24 cellular contexts compared by ENCODE assay signal in the genomic region with DNA sequence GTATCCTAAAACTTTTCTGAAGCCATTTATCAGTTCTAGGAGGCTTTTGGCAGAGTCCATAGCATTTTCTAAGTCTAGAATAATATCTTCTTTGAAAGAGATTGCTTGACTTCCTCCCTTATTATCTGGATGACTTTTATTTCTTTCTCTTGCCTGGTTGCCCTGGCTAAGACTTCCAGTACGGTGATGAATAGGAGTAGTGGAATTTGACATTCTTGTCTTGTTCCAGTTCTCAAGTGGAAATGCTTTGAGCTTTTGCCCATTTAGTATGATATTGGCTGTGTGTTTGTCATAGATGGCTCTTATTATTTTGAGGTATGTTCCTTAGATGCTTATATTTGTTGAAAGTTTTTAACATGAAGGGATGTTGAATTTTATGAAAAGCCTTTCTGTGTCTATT.
A peak's percentile ranks its signal among the peaks of the same experiment; 100 is the strongest.
DNase-seq lines count a peak whose midpoint lies in the region; ATAC-seq, FAIRE-seq and TF ChIP-seq lines count a peak whose summit lies in the region.
"Had no signal": no experiment of that assay in that cellular context is flagged by ENCODE, and none has a peak within 500 bp of the region (broad histone marks: within the 10 kb centered on the region; RNA-seq: fewer than 3 reads in every experiment).

No MANE protein-coding gene starts in this region.

- H3K27ac Mint-ChIP-seq in astrocyte (ENCODE audit: unreplicated experiment), result no peak overlapping the region
- H3K27ac Mint-ChIP-seq: B cell; CD4-positive, CD25-positive, alpha-beta regulatory T cell; CD8-positive, alpha-beta T cell; HFFc6 had no signal

- peaks cover 10% of the 10 kb centered on the region for H3K4me1 Mint-ChIP-seq in astrocyte (ENCODE audit: low read depth, unreplicated experiment)
- H3K4me1 Mint-ChIP-seq: B cell; CD4-positive, CD25-positive, alpha-beta regulatory T cell had no signal

- ATAC-seq in IMR-90 (ENCODE audit: low read depth), result no peak
- ATAC-seq: CD8-positive, alpha-beta T cell had no signal

- H3K18ac ChIP-seq in IMR-90 (ENCODE audit: low read depth, low read length), result no peak overlapping the region

- H4K20me1 ChIP-seq in IMR-90 (ENCODE audit: insufficient read depth, low read length) (no peaks in the 10 kb centered on the region), astrocyte (ENCODE audit: insufficient read depth, low read length) (no peaks in the 10 kb centered on the region)
- H4K20me1 ChIP-seq: BLaER1 had no signal

- CTCF ChIA-PET in IMR-90 (lab: Yijun Ruan, JAX), result no interaction called here

- no peak overlapping the region for H2BK15ac ChIP-seq in IMR-90 (ENCODE audit: low read depth, low read length)

- no peak overlapping the region for H3K23ac ChIP-seq in IMR-90 (ENCODE audit: low read depth, low read length)

- no peak overlapping the region for H4K5ac ChIP-seq in IMR-90 (ENCODE audit: low read depth, low read length)

- dilution Hi-C loops in IMR-90 (cut with HindIII; ENCODE audit: low sequenced_read_pairs, unreplicated experiment), result no loop called here

- H3K4me1 ChIP-seq in IMR-90 (ENCODE audit: control insufficient read depth, insufficient read depth, low read length) (peaks cover 4% of the 10 kb centered on the region), astrocyte (ENCODE audit: insufficient read depth, low read length) (no peaks in the 10 kb centered on the region), neuron (ENCODE audit: insufficient read depth, low read length) (no peaks in the 10 kb centered on the region)
- H3K4me1 ChIP-seq: BLaER1, Caco-2, HAP-1 had no signal

- no peaks in the 10 kb centered on the region for H3K36me3 Mint-ChIP-seq in astrocyte (ENCODE audit: low read depth, unreplicated experiment)
- H3K36me3 Mint-ChIP-seq: CD4-positive, CD25-positive, alpha-beta regulatory T cell; CD8-positive, alpha-beta T cell had no signal

- H3K27me3 Mint-ChIP-seq in astrocyte (ENCODE audit: low read depth, unreplicated experiment), result no peaks in the 10 kb centered on the region
- H3K27me3 Mint-ChIP-seq: B cell; CD4-positive, CD25-positive, alpha-beta regulatory T cell had no signal

- FAIRE-seq in astrocyte (lab: Jason Lieb, UNC), result no peak
- FAIRE-seq: A204.1, G401.6, GM12892, H54 had no signal

- H3K27me3 ChIP-seq in IMR-90 (ENCODE audit: control insufficient read depth, insufficient read depth, low read length) (no peaks in the 10 kb centered on the region), astrocyte (ENCODE audit: insufficient read depth, low read length) (no peaks in the 10 kb centered on the region), neuron (ENCODE audit: insufficient read depth, low read length) (no peaks in the 10 kb centered on the region)
- H3K27me3 ChIP-seq: BLaER1 had no signal

- TF ChIP-seq RAD21 in IMR-90 (IDR thresholded peaks at IDR 0.05; ENCODE audit: low read length), result no peak

- H3K4me2 ChIP-seq in IMR-90 (ENCODE audit: low read depth, low read length) (no peak overlapping the region), astrocyte (ENCODE audit: low read length) (no peak overlapping the region)
- H3K4me2 ChIP-seq: BLaER1 had no signal

- BruUV-seq in IMR-90 (replicated peaks; lab: Mats Ljungman, UMichigan), result no TSS peak

- H3K9ac ChIP-seq in IMR-90 (ENCODE audit: low read depth, low read length) (no peak overlapping the region), astrocyte (ENCODE audit: low read length) (no peak overlapping the region)
- H3K9ac ChIP-seq: BLaER1 had no signal

- intact Hi-C loops in IMR-90 (cut with micrococcal nuclease), result no loop called here

- DNase-seq in IMR-90, result peak; percentile 20
- peak; percentile 52 for DNase-seq in astrocyte (ENCODE audit: low read depth)
- peak; percentile 23 for DNase-seq in fibroblast of pulmonary artery (ENCODE audit: low read depth)
- no peak for DNase-seq in NK-92 treated with Interleukin-12 subunit alpha and Interleukin-12 subunit beta, amount 100 ng/mL, for 24 hours (lab: John Stamatoyannopoulos, UW)
- DNase-seq in activated T-cell treated with anti-CD3 and anti-CD28 coated beads for 4 hours, result no peak
- DNase-seq in T-helper 1 cell, result no peak
- no peak for DNase-seq in inferior parietal cortex (ENCODE audit: extremely low spot score)
- DNase-seq: Caco-2; CD4-positive, CD25-positive, alpha-beta regulatory T cell; CD8-positive, alpha-beta T cell; DMS153; DND-41; GOT3; HFFc6 had no signal

- no peaks in the 10 kb centered on the region for H3K79me2 ChIP-seq in astrocyte (ENCODE audit: insufficient read depth, low read length)

- H4K8ac ChIP-seq in IMR-90 (ENCODE audit: low read depth in 2 of 2, low read length in 2 of 2), result no peak overlapping the region

- POLR2A ChIA-PET in IMR-90 (lab: Charles Lee; ENCODE audit: unreplicated experiment), result no interaction called here

- H2AK9ac ChIP-seq in IMR-90 (replicated peaks; ENCODE audit: low read depth, low read length, poor library complexity), result no peak overlapping the region

- no peaks in the 10 kb centered on the region for H3K36me3 ChIP-seq in IMR-90 (ENCODE audit: control insufficient read depth, insufficient read depth, low read length)
- no peaks in the 10 kb centered on the region for H3K36me3 ChIP-seq in astrocyte (ENCODE audit: insufficient read depth, low read length)
- H3K36me3 ChIP-seq in neuron (ENCODE audit: insufficient read depth, low read length), result no peaks in the 10 kb centered on the region
- H3K36me3 ChIP-seq: BLaER1, HAP-1 had no signal

- H2BK120ac ChIP-seq in IMR-90 (ENCODE audit: low read depth, low read length), result no peak overlapping the region

- no peak overlapping the region for H3K4ac ChIP-seq in IMR-90 (ENCODE audit: low read depth, low read length)

- no peak overlapping the region for H2BK5ac ChIP-seq in IMR-90 (ENCODE audit: low read depth, low read length, poor library complexity, severe bottlenecking)

- H3K4me3 ChIP-seq in IMR-90 (ENCODE audit: insufficient read depth, low read depth, low read length) (no peak overlapping the region), astrocyte (ENCODE audit: insufficient read depth, low read depth, low read length) (no peak overlapping the region), fibroblast of pulmonary artery (replicated peaks; ENCODE audit: low read depth, low read length) (no peak overlapping the region), neuron (ENCODE audit: low read length) (no peak overlapping the region)
- H3K4me3 ChIP-seq: BLaER1, HAP-1 had no signal

- H2AFZ ChIP-seq in IMR-90 (replicated peaks; ENCODE audit: low read length, poor library complexity), result no peak overlapping the region
- H2AFZ ChIP-seq in astrocyte (ENCODE audit: low read depth, low read length), result no peak overlapping the region
- peak overlapping the region; percentile 19 for H2AFZ ChIP-seq in neuron (ENCODE audit: low read depth, low read length)

- 0 out of 2 replicates have a peak, but pooled peaks cover 3% of the 10 kb centered on the region for H3K9me1 ChIP-seq in IMR-90 (ENCODE audit: insufficient read depth, low read length)

- H3K27ac ChIP-seq in IMR-90 (ENCODE audit: insufficient read depth, low read length) (no peak overlapping the region), astrocyte (ENCODE audit: low read depth, low read length) (no peak overlapping the region)
- H3K27ac ChIP-seq: 22Rv1, BLaER1, C4-2B had no signal

- WGBS in IMR-90 (ENCODE audit: extremely low coverage in 2 of 2, insufficient read length in 1 of 2), 2 experiments, result no CpG with 5 or more reads among the region's 1 CpG

- in situ Hi-C loops in IMR-90 (cut with MboI; ENCODE audit: low sequenced_read_pairs), result no loop called here

- H4K91ac ChIP-seq in IMR-90 (ENCODE audit: insufficient read depth, low read depth, low read length), result no peak overlapping the region

- no peaks in the 10 kb centered on the region for H3K9me3 ChIP-seq in IMR-90 (ENCODE audit: control insufficient read depth, insufficient read depth, low read length)
- H3K9me3 ChIP-seq in astrocyte (ENCODE audit: insufficient read depth, low read depth, low read length), result no peaks in the 10 kb centered on the region
- H3K9me3 ChIP-seq in neuron (ENCODE audit: low read length), result no peaks in the 10 kb centered on the region
- H3K9me3 ChIP-seq: BLaER1, Caco-2, HAP-1 had no signal

- TF ChIP-seq POLR2A in IMR-90 (IDR thresholded peaks at IDR 0.05; ENCODE audit: low read depth, low read length), result no peak

- no peaks in the 10 kb centered on the region for H3K9me3 Mint-ChIP-seq in astrocyte (ENCODE audit: unreplicated experiment)

- no peak overlapping the region for H2AK5ac ChIP-seq in IMR-90 (ENCODE audit: low read depth, low read length)

- no peak overlapping the region for H2BK20ac ChIP-seq in IMR-90 (ENCODE audit: low read depth, low read length)

- no peaks in the 10 kb centered on the region for H3K79me1 ChIP-seq in IMR-90 (ENCODE audit: low read depth in 1 of 2, low read length in 2 of 2)

- TF ChIP-seq CTCF in IMR-90 (conservative IDR thresholded peaks at IDR 0.05; ENCODE audit: low read depth, low read length) (no peak), astrocyte (IDR thresholded peaks at IDR 0.05; ENCODE audit: insufficient read depth, low read depth, low read length) (no peak), fibroblast of pulmonary artery (IDR thresholded peaks at IDR 0.05; ENCODE audit: low read length, missing control alignments) (no peak)

- no peak overlapping the region for H3K14ac ChIP-seq in IMR-90 (replicated peaks; ENCODE audit: low read depth, low read length)

- H3K56ac ChIP-seq in IMR-90 (ENCODE audit: extremely low read depth, insufficient read depth, low read length), result no peak overlapping the region

- H3K4me3 Mint-ChIP-seq in astrocyte (ENCODE audit: unreplicated experiment), result no peak overlapping the region
- H3K4me3 Mint-ChIP-seq: B cell; CD4-positive, CD25-positive, alpha-beta regulatory T cell; CD8-positive, alpha-beta T cell; HFFc6 had no signal

TF ChIP-seq in IMR-90, 13 proteins besides CTCF, POLR2A, EP300 and RAD21:
- TF ChIP-seq SMC3 (IDR thresholded peaks at IDR 0.05; ENCODE audit: low read depth, low read length) (no peak), BHLHE40 (IDR thresholded peaks at IDR 0.05; ENCODE audit: low read depth, low read length) (no peak)

Comparison
In these comparisons a context has a peak if more than half of its experiments do, and no peak if none do; other contexts are left out.
1. DNase-seq: peak in IMR-90 (single experiment), astrocyte (single experiment) and fibroblast of pulmonary artery (single experiment); none in NK-92 treated with Interleukin-12 subunit alpha and Interleukin-12 subunit beta, amount 100 ng/mL, for 24 hours (single experiment), activated T-cell treated with anti-CD3 and anti-CD28 coated beads for 4 hours (single experiment), T-helper 1 cell (0 of 5) and inferior parietal cortex (single experiment).